16 cellular contexts compared by ENCODE assay signal in the genomic region with DNA sequence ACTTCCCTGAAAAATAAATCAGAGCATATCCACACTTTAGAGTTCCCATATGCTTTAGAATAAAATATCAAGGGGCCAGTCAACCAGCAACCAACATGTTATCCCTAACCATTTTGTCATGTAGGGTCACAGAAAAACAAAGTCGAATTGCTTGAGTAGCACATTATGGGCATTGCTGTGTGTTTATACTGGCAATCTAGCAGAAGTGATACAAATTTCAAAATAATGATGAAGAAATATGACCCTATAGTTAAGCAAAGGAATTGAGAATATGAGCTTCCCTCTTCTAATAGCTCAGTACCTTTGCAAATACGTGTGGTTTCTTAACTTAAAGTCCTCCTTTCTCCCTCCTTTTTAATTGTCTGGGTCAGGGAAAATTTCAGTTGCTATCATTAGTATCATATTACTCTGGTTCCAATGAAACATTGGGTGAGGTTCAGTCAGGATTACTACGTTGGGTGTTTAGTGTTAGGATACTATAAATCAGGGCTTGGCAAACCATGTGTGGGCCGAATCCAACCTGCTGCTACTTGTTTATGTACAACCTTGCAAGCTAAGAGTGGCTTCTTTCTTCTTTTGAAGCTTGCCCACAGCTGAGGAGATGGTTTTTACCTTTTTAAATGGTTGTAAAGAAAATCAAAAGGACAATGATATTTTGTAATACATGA.
DNase-seq lines count a peak whose midpoint lies in the region; ATAC-seq, FAIRE-seq and TF ChIP-seq lines count a peak whose summit lies in the region.
"Had no signal": no experiment of that assay in that cellular context is flagged by ENCODE, and none has a peak within 500 bp of the region (broad histone marks: within the 10 kb centered on the region; RNA-seq: fewer than 3 reads in every experiment).

No MANE protein-coding gene starts in this region.

- no peaks in the 10 kb centered on the region for H3K9me3 ChIP-seq in small intestine (ENCODE audit: control insufficient read depth, low read depth)
- H3K9me3 ChIP-seq: pancreas, SJSA1 had no signal

- H3K27ac ChIP-seq in foreskin keratinocyte (no peak overlapping the region), small intestine (ENCODE audit: low read depth in 1 of 2, low read length in 1 of 2) (no peak overlapping the region)
- H3K27ac ChIP-seq: pancreas, SJSA1 had no signal

- peaks cover 13% of the 10 kb centered on the region for H3K4me1 ChIP-seq in foreskin keratinocyte
- no peaks in the 10 kb centered on the region for H3K4me1 ChIP-seq in small intestine (ENCODE audit: control insufficient read depth in 2 of 2, insufficient read depth in 1 of 2, low read depth in 1 of 2, low read length in 1 of 2)
- H3K4me1 ChIP-seq: pancreas, SJSA1 had no signal

- no peak for TF ChIP-seq CTCF in foreskin keratinocyte (conservative IDR thresholded peaks at IDR 0.05)

- H3K27me3 ChIP-seq in foreskin keratinocyte (no peaks in the 10 kb centered on the region), small intestine (ENCODE audit: control insufficient read depth in 2 of 2, insufficient read depth in 2 of 2, low read length in 2 of 2) (no peaks in the 10 kb centered on the region)
- H3K27me3 ChIP-seq: pancreas, SJSA1 had no signal

- H3K36me3 ChIP-seq in small intestine (ENCODE audit: control insufficient read depth in 2 of 2, insufficient read depth in 2 of 2, low read length in 2 of 2), result peaks cover 0 to 2% of the 10 kb centered on the region in 2 donors
- H3K36me3 ChIP-seq: pancreas, SJSA1 had no signal

- ATAC-seq in foreskin keratinocyte, result peak; percentile 78
- ATAC-seq: activated CD4-positive, CD25-positive, alpha-beta regulatory T cell treated with anti-CD3 and anti-CD28 coated beads, Interleukin-2, amount 50 U/mL, for 24 hours; K562; naive thymus-derived CD4-positive, alpha-beta T cell; pancreas; stimulated activated naive CD8-positive, alpha-beta T cell treated with anti-CD3 and anti-CD28 coated beads, Interleukin-15, amount 100 ng/mL, for 72 hours had no signal

- no peak overlapping the region for H3K4me3 ChIP-seq in small intestine (ENCODE audit: low read depth in 1 of 2, low read length in 2 of 2)
- H3K4me3 ChIP-seq: K562, pancreas, SJSA1 had no signal

- peak; percentile 35 to 55 for DNase-seq in AML-193 (lab: John Stamatoyannopoulos, UW)
- peak; percentile 16 for DNase-seq in DMS153 (lab: John Stamatoyannopoulos, UW)
- peak; percentile 85 for DNase-seq in NOMO-1 treated with DMSO at 0.1 percent for 48 hours (lab: John Stamatoyannopoulos, UW; ENCODE audit: unreplicated experiment)
- DNase-seq in foreskin keratinocyte, result peak; percentile 68 to 84
- DNase-seq in HTR-8/SVneo (ENCODE audit: insufficient read length, low spot score), result no peak
- DNase-seq in small intestine, result no peak
- no peak for DNase-seq in NCI-H2107 (lab: John Stamatoyannopoulos, UW)
- DNase-seq: COR-L47; H7; naive thymus-derived CD4-positive, alpha-beta T cell; pancreas; stimulated activated naive CD8-positive, alpha-beta T cell treated with anti-CD3 and anti-CD28 coated beads, Interleukin-15, amount 100 ng/mL, for 72 hours had no signal

- 62 to 74% (median 71%) methylated on average over 4 of the region's 4 CpGs for WGBS in small intestine, 3 donors

- FAIRE-seq in HTR-8/SVneo (lab: Jason Lieb, UNC) (no peak), small intestine (lab: Jason Lieb, UNC) (no peak)
- FAIRE-seq: GM19239, K562, pancreas had no signal

Comparison
In these comparisons a context has a peak if more than half of its experiments do, and no peak if none do; other contexts are left out.
1. DNase-seq: peak in AML-193 (2 of 2), DMS153 (single experiment), NOMO-1 treated with DMSO at 0.1 percent for 48 hours (single experiment) and foreskin keratinocyte (2 of 2); none in HTR-8/SVneo (single experiment), small intestine (single experiment) and NCI-H2107 (single experiment).